In genomic region chr5:91182763-91183162, GRCh38 we compare ENCODE assay signal across 8 cellular contexts.
DNase-seq lines count a peak whose midpoint lies in the region; ATAC-seq, FAIRE-seq and TF ChIP-seq lines count a peak whose summit lies in the region.

No MANE protein-coding gene starts in this region.

- POLR2A ChIA-PET in naive thymus-derived CD4-positive, alpha-beta T cell (lab: Charles Lee): no interaction called here

- peak; percentile 72 for ATAC-seq in HG03103 (IDR thresholded peaks at IDR 0.05; ENCODE audit: low read depth, unreplicated experiment)
- ATAC-seq in naive thymus-derived CD4-positive, alpha-beta T cell: peak; percentile 85

- DNase-seq in NCI-H748 (lab: John Stamatoyannopoulos, UW; ENCODE audit: unreplicated experiment): peak; percentile 16
- no peak for DNase-seq in NCI-H748 treated with DMSO at 0.1 percent for 48 hours (lab: John Stamatoyannopoulos, UW)
- no peak for DNase-seq in activated T-helper 2 cell treated with anti-CD3 and anti-CD28 coated beads, Interferon-gamma antibody, Interleukin-2, Interleukin-4, amounts not matched to agents 10 μg/mL and 5 μg/mL and 100 μg/mL, durations not matched to agents 14 hours and 24 hours and 36 hours (ENCODE audit: low spot score)
- peak in 1 of 9 donors; percentile 5 for DNase-seq in naive thymus-derived CD4-positive, alpha-beta T cell
- DNase-seq in NCI-H2107 (lab: John Stamatoyannopoulos, UW): no peak
- no peak for DNase-seq in GM12892 (ENCODE audit: insufficient read length)
- no peak for DNase-seq in progenitor cell of endocrine pancreas (ENCODE audit: low spot score, unreplicated experiment)

- intact Hi-C loops in activated T-helper 2 cell treated with anti-CD3 and anti-CD28 coated beads, Interferon-gamma antibody, Interleukin-2, Interleukin-4, amounts not matched to agents 10 μg/mL and 5 μg/mL and 100 μg/mL, durations not matched to agents 14 hours and 24 hours and 36 hours (cut with micrococcal nuclease): loop anchor here (2.0 kb wide), 1 partner anchor 20 kb away; no protein-coding TSS in a partner anchor
- intact Hi-C loops in naive thymus-derived CD4-positive, alpha-beta T cell (cut with micrococcal nuclease): loop anchor here in 1 of 2 donors (2.0 kb wide), 1 partner anchor 20 kb away; no protein-coding TSS in a partner anchor

- CTCF ChIA-PET in naive thymus-derived CD4-positive, alpha-beta T cell (lab: Charles Lee): no interaction called here

- no peak overlapping the region for H3K4me3 Mint-ChIP-seq in activated T-helper 2 cell treated with anti-CD3 and anti-CD28 coated beads, Interferon-gamma antibody, Interleukin-2, Interleukin-4, amounts not matched to agents 10 μg/mL and 5 μg/mL and 100 μg/mL, durations not matched to agents 14 hours and 24 hours and 36 hours (ENCODE audit: low read depth)
- H3K4me3 Mint-ChIP-seq in naive thymus-derived CD4-positive, alpha-beta T cell: no peak overlapping the region
- no peak overlapping the region for H3K4me3 Mint-ChIP-seq in progenitor cell of endocrine pancreas (ENCODE audit: low read depth)

- H3K4me1 Mint-ChIP-seq in activated T-helper 2 cell treated with anti-CD3 and anti-CD28 coated beads, Interferon-gamma antibody, Interleukin-2, Interleukin-4, amounts not matched to agents 10 μg/mL and 5 μg/mL and 100 μg/mL, durations not matched to agents 14 hours and 24 hours and 36 hours (ENCODE audit: low read depth): peaks cover 29% of the 10 kb centered on the region
- H3K4me1 Mint-ChIP-seq in naive thymus-derived CD4-positive, alpha-beta T cell: peaks cover 4 to 13% (median 10%) of the 10 kb centered on the region in 7 donors
- H3K4me1 Mint-ChIP-seq in progenitor cell of endocrine pancreas (ENCODE audit: low read depth): peaks cover 2% of the 10 kb centered on the region

- no peaks in the 10 kb centered on the region for H3K9me3 Mint-ChIP-seq in activated T-helper 2 cell treated with anti-CD3 and anti-CD28 coated beads, Interferon-gamma antibody, Interleukin-2, Interleukin-4, amounts not matched to agents 10 μg/mL and 5 μg/mL and 100 μg/mL, durations not matched to agents 14 hours and 24 hours and 36 hours
- H3K9me3 Mint-ChIP-seq in naive thymus-derived CD4-positive, alpha-beta T cell: peaks cover 0 to 5% (median 0%) of the 10 kb centered on the region in 11 donors
- no peaks in the 10 kb centered on the region for H3K9me3 Mint-ChIP-seq in progenitor cell of endocrine pancreas (ENCODE audit: low read depth)

- no peak overlapping the region for H3K27ac ChIP-seq in naive thymus-derived CD4-positive, alpha-beta T cell (ENCODE audit: low read depth, low read length)

- no peak overlapping the region for H3K4me3 ChIP-seq in naive thymus-derived CD4-positive, alpha-beta T cell (ENCODE audit: low read length)

- H3K27ac Mint-ChIP-seq in activated T-helper 2 cell treated with anti-CD3 and anti-CD28 coated beads, Interferon-gamma antibody, Interleukin-2, Interleukin-4, amounts not matched to agents 10 μg/mL and 5 μg/mL and 100 μg/mL, durations not matched to agents 14 hours and 24 hours and 36 hours: peak overlapping the region; percentile 2
- no peak overlapping the region for H3K27ac Mint-ChIP-seq in naive thymus-derived CD4-positive, alpha-beta T cell
- H3K27ac Mint-ChIP-seq in progenitor cell of endocrine pancreas: no peak overlapping the region

- no peaks in the 10 kb centered on the region for H3K36me3 Mint-ChIP-seq in activated T-helper 2 cell treated with anti-CD3 and anti-CD28 coated beads, Interferon-gamma antibody, Interleukin-2, Interleukin-4, amounts not matched to agents 10 μg/mL and 5 μg/mL and 100 μg/mL, durations not matched to agents 14 hours and 24 hours and 36 hours (ENCODE audit: low read depth)
- no peaks in the 10 kb centered on the region for H3K36me3 Mint-ChIP-seq in naive thymus-derived CD4-positive, alpha-beta T cell
- no peaks in the 10 kb centered on the region for H3K36me3 Mint-ChIP-seq in progenitor cell of endocrine pancreas (ENCODE audit: insufficient read depth)

- no peaks in the 10 kb centered on the region for H3K36me3 ChIP-seq in naive thymus-derived CD4-positive, alpha-beta T cell (ENCODE audit: control insufficient read depth in 2 of 3, insufficient read depth in 3 of 3, low read length in 3 of 3)

- FAIRE-seq in GM12892 (lab: Jason Lieb, UNC): no peak

- no peaks in the 10 kb centered on the region for H3K4me1 ChIP-seq in naive thymus-derived CD4-positive, alpha-beta T cell (ENCODE audit: control insufficient read depth in 2 of 2, insufficient read depth in 2 of 2, low read length in 2 of 2)

- no peak for TF ChIP-seq POLR2A in GM12892 (IDR thresholded peaks at IDR 0.05; ENCODE audit: low read depth, low read length)

- no peak for TF ChIP-seq CTCF in progenitor cell of endocrine pancreas (IDR thresholded peaks at IDR 0.05; ENCODE audit: unreplicated experiment)

- no peaks in the 10 kb centered on the region for H3K27me3 ChIP-seq in naive thymus-derived CD4-positive, alpha-beta T cell (ENCODE audit: control insufficient read depth in 2 of 2, insufficient read depth in 2 of 2, low read length in 2 of 2)

- no peaks in the 10 kb centered on the region for H3K9me3 ChIP-seq in naive thymus-derived CD4-positive, alpha-beta T cell (ENCODE audit: control insufficient read depth in 2 of 3, low read length in 3 of 3)

- peaks cover 15% of the 10 kb centered on the region for H3K27me3 Mint-ChIP-seq in activated T-helper 2 cell treated with anti-CD3 and anti-CD28 coated beads, Interferon-gamma antibody, Interleukin-2, Interleukin-4, amounts not matched to agents 10 μg/mL and 5 μg/mL and 100 μg/mL, durations not matched to agents 14 hours and 24 hours and 36 hours (ENCODE audit: low read depth)
- H3K27me3 Mint-ChIP-seq in naive thymus-derived CD4-positive, alpha-beta T cell: peaks cover 0 to 19% (median 10%) of the 10 kb centered on the region in 5 donors
- no peaks in the 10 kb centered on the region for H3K27me3 Mint-ChIP-seq in progenitor cell of endocrine pancreas
